ENCODE assay signal across 11 cellular contexts in the genomic region with DNA sequence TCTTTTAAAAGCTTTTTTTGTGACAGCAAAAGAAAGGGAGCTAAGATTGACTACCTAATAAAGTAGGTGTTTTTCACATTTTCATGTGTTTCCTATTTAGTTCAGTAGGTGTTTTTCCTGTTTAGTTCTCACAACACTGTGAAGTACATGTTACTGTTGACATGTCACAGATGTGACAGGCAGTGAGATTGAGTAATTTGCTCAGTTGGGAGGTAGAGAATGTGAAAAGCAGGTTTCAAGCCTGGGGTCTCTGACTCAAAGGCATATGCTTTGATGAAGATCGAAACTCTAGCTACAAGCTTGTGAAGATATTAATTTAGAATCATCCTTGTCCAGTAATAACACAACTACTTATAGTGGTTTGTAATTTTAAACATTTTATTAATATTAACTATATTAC. TPM values are rescaled to one million over a fixed set of nuclear protein-coding genes. Genes with fewer than 3 reads are reported as not detected.
A peak's percentile ranks its signal among the peaks of the same experiment; 100 is the strongest.
DNase-seq lines count a peak whose midpoint lies in the region; ATAC-seq and TF ChIP-seq lines count a peak whose summit lies in the region.
"Had no signal": no experiment of that assay in that cellular context is flagged by ENCODE, and none has a peak within 500 bp of the region (broad histone marks: within the 10 kb centered on the region; RNA-seq: fewer than 3 reads in every experiment).

No MANE protein-coding gene starts in this region.

- intact Hi-C loops in activated CD4-positive, alpha-beta T cell treated with anti-CD3 and anti-CD28 coated beads for 36 hours (cut with DNase I, micrococcal nuclease) = no loop called here
- intact Hi-C loops in left lung (cut with DNase I) = no loop called here
- intact Hi-C loops in vagina (cut with DNase I) = loop anchor here (10.0 kb wide), 1 partner anchor 47 kb away; no protein-coding TSS in a partner anchor

- no peak overlapping the region for H3K27ac Mint-ChIP-seq in activated CD4-positive, alpha-beta T cell treated with anti-CD3 and anti-CD28 coated beads for 36 hours
- H3K27ac Mint-ChIP-seq: activated naive CD8-positive, alpha-beta T cell treated with anti-CD3 and anti-CD28 coated beads, Interleukin-2, amount 50 U/mL, for 24 hours had no signal

- H3K27ac ChIP-seq in left lung (no peak overlapping the region), vagina (no peak overlapping the region)

- CTCF ChIA-PET in activated CD4-positive, alpha-beta T cell treated with anti-CD3 and anti-CD28 coated beads for 36 hours (lab: Charles Lee) = no interaction called here

- no peaks in the 10 kb centered on the region for H3K36me3 Mint-ChIP-seq in activated CD4-positive, alpha-beta T cell treated with anti-CD3 and anti-CD28 coated beads for 36 hours (ENCODE audit: low read depth)

- H3K27me3 ChIP-seq in left lung = no peaks in the 10 kb centered on the region
- H3K27me3 ChIP-seq in vagina = no peaks in the 10 kb centered on the region

- POLR2A ChIA-PET in activated CD4-positive, alpha-beta T cell treated with anti-CD3 and anti-CD28 coated beads for 36 hours (lab: Charles Lee) = no interaction called here

- H3K4me1 ChIP-seq in left lung (peaks cover 0 to 33% of the 10 kb centered on the region in 2 donors), vagina (no peaks in the 10 kb centered on the region)

- H3K4me1 Mint-ChIP-seq in activated CD4-positive, alpha-beta T cell treated with anti-CD3 and anti-CD28 coated beads for 36 hours = peaks cover 3% of the 10 kb centered on the region

- H3K9me3 ChIP-seq in left lung (no peaks in the 10 kb centered on the region), vagina (no peaks in the 10 kb centered on the region)

- H3K27me3 Mint-ChIP-seq in activated CD4-positive, alpha-beta T cell treated with anti-CD3 and anti-CD28 coated beads for 36 hours = no peaks in the 10 kb centered on the region
- H3K27me3 Mint-ChIP-seq: activated naive CD8-positive, alpha-beta T cell treated with anti-CD3 and anti-CD28 coated beads, Interleukin-2, amount 50 U/mL, for 24 hours had no signal

- H3K36me3 ChIP-seq in left lung (no peaks in the 10 kb centered on the region), vagina (no peaks in the 10 kb centered on the region)

- no peak for TF ChIP-seq POLR2A in vagina (IDR thresholded peaks at IDR 0.05)

- TF ChIP-seq CTCF in left lung (IDR thresholded peaks at IDR 0.05) (no peak), vagina (IDR thresholded peaks at IDR 0.05) (no peak)

- no peaks in the 10 kb centered on the region for H3K9me3 Mint-ChIP-seq in activated CD4-positive, alpha-beta T cell treated with anti-CD3 and anti-CD28 coated beads for 36 hours (ENCODE audit: low read depth)
- H3K9me3 Mint-ChIP-seq: activated naive CD8-positive, alpha-beta T cell treated with anti-CD3 and anti-CD28 coated beads, Interleukin-2, amount 50 U/mL, for 24 hours had no signal

- DNase-seq in activated CD4-positive, alpha-beta T cell treated with anti-CD3 and anti-CD28 coated beads for 36 hours = no peak
- DNase-seq in activated CD4-positive, alpha-beta T cell treated with anti-CD3 and anti-CD28 coated beads for 4 hours = no peak
- DNase-seq in left lung (no peak), cortex of kidney (lab: John Stamatoyannopoulos, UW) (no peak), vagina (ENCODE audit: extremely low spot score in 2 of 2) (no peak), COLO829 (ENCODE audit: low spot score) (no peak)
- DNase-seq: 8988T; activated naive CD8-positive, alpha-beta T cell treated with anti-CD3 and anti-CD28 coated beads, Interleukin-2, amount 50 U/mL, for 24 hours; Calu3 had no signal

- peak; percentile 33 for ATAC-seq in activated CD4-positive, alpha-beta T cell treated with anti-CD3 and anti-CD28 coated beads for 36 hours
- ATAC-seq in GM21737 (IDR thresholded peaks at IDR 0.05; ENCODE audit: unreplicated experiment) = peak; percentile 43
- ATAC-seq in HG03103 (IDR thresholded peaks at IDR 0.05; ENCODE audit: low read depth, unreplicated experiment) = peak; percentile 57
- ATAC-seq in left lung = no peak
- ATAC-seq: activated naive CD8-positive, alpha-beta T cell treated with anti-CD3 and anti-CD28 coated beads, Interleukin-2, amount 50 U/mL, for 24 hours had no signal

- H3K4me3 ChIP-seq in left lung = no peak overlapping the region
- H3K4me3 ChIP-seq in vagina = no peak overlapping the region

- no peak overlapping the region for H3K4me3 Mint-ChIP-seq in activated CD4-positive, alpha-beta T cell treated with anti-CD3 and anti-CD28 coated beads for 36 hours
- H3K4me3 Mint-ChIP-seq: activated naive CD8-positive, alpha-beta T cell treated with anti-CD3 and anti-CD28 coated beads, Interleukin-2, amount 50 U/mL, for 24 hours had no signal

RNA-seq across cellular contexts. Expression of a gene that starts 43.1 kb away (rescaled TPM):
- 1 to 10 TPM; 7.4 to 7.8 TPM for total RNA-seq in activated CD4-positive, alpha-beta T cell treated with anti-CD3 and anti-CD28 coated beads for 36 hours
- total RNA-seq in left lung (1 to 10 TPM; 6.0 to 6.9 TPM), vagina (4.9 TPM)

RNA-seq across cellular contexts. Expression of a gene that starts 44.2 kb away (rescaled TPM):
- total RNA-seq in activated CD4-positive, alpha-beta T cell treated with anti-CD3 and anti-CD28 coated beads for 36 hours = 1 to 10 TPM; 7.4 to 9.5 TPM
- total RNA-seq in left lung (10 to 100 TPM; 13.8 to 19.2 TPM), vagina (12.5 TPM)
